In the genomic region with DNA sequence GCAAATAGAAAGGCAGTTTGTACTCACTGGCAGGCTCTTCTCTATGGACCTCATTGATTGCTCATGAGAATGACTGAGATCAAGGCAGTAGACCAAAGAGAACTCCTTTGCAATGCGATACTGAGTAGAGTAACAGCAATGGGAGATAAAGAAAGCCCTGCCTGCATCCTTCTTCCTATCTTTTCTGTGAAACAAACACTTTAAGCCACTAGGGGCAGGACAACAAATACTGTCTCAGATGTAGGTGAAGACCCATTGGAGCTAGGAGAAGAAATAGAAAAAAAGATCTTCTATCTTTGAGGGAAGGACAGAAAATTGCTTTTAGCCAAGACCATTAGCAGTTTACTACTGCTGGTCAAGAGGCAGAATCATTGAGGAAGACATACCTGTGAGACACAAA, we compare ENCODE assay signal across 19 cellular contexts.
"Had no signal": no experiment of that assay in that cellular context is flagged by ENCODE, and none has a peak within 500 bp of the region (broad histone marks: within the 10 kb centered on the region; RNA-seq: fewer than 3 reads in every experiment).

No MANE protein-coding gene starts in this region.

- H3K36me3 ChIP-seq: heart left ventricle, prostate gland had no signal

- H3K4me3 Mint-ChIP-seq: activated CD4-positive, alpha-beta memory T cell treated with anti-CD3 and anti-CD28 coated beads, Interleukin-2, amount 10 ng/mL, durations not matched to agents 7 days and 5 days; activated CD4-positive, alpha-beta T cell treated with anti-CD3 and anti-CD28 coated beads for 36 hours; activated naive CD8-positive, alpha-beta T cell treated with anti-CD3 and anti-CD28 coated beads, Interleukin-2, amount 10 ng/mL, durations not matched to agents 7 days and 5 days; activated T-cell treated with anti-CD3 and anti-CD28 coated beads, Interleukin-2, amount 50 U/mL, for 72 hours; natural killer cell treated with Interleukin-12 subunit alpha and Interleukin-12 subunit beta and Interleukin-15 and Interleukin-18, amount 100 ng/mL, for 72 hours; type B pancreatic cell had no signal

- DNase-seq: activated CD4-positive, alpha-beta memory T cell treated with anti-CD3 and anti-CD28 coated beads, Interleukin-2, amount 10 ng/mL, durations not matched to agents 7 days and 5 days; activated CD4-positive, alpha-beta T cell treated with anti-CD3 and anti-CD28 coated beads for 36 hours; activated CD8-positive, alpha-beta memory T cell treated with anti-CD3 and anti-CD28 coated beads, Interleukin-2, amount 50 U/mL, for 4 hours; activated gamma-delta T cell treated with Interleukin-2 at 50 U/mL for 16 hours; activated naive CD8-positive, alpha-beta T cell treated with anti-CD3 and anti-CD28 coated beads, Interleukin-2, amount 10 ng/mL, durations not matched to agents 7 days and 5 days; activated T-cell treated with anti-CD3 and anti-CD28 coated beads, Interleukin-2, amount 50 U/mL, for 72 hours; anterior cingulate cortex; foreskin melanocyte; heart left ventricle; islet precursor cell; mesenchymal stem cell; stimulated activated naive CD4-positive, alpha-beta T cell; T1000 had no signal

- H3K9me3 Mint-ChIP-seq: activated CD4-positive, alpha-beta memory T cell treated with anti-CD3 and anti-CD28 coated beads, Interleukin-2, amount 10 ng/mL, durations not matched to agents 7 days and 5 days; activated naive CD8-positive, alpha-beta T cell treated with anti-CD3 and anti-CD28 coated beads, Interleukin-2, amount 10 ng/mL, durations not matched to agents 7 days and 5 days; natural killer cell treated with Interleukin-12 subunit alpha and Interleukin-12 subunit beta and Interleukin-15 and Interleukin-18, amount 100 ng/mL, for 72 hours had no signal

- H3K4me1 Mint-ChIP-seq: activated CD4-positive, alpha-beta memory T cell treated with anti-CD3 and anti-CD28 coated beads, Interleukin-2, amount 10 ng/mL, durations not matched to agents 7 days and 5 days; activated CD4-positive, alpha-beta T cell treated with anti-CD3 and anti-CD28 coated beads for 36 hours; activated naive CD8-positive, alpha-beta T cell treated with anti-CD3 and anti-CD28 coated beads, Interleukin-2, amount 10 ng/mL, durations not matched to agents 7 days and 5 days had no signal

- H3K27ac ChIP-seq: heart left ventricle, prostate gland, VCaP had no signal

- H3K4me3 ChIP-seq: heart left ventricle, prostate gland had no signal

- H3K27me3 ChIP-seq: heart left ventricle had no signal

- ATAC-seq: activated CD4-positive, alpha-beta T cell treated with anti-CD3 and anti-CD28 coated beads for 36 hours; activated T-cell treated with anti-CD3 and anti-CD28 coated beads, Interleukin-2, amount 50 U/mL, for 72 hours; heart left ventricle; left lobe of liver; natural killer cell treated with Interleukin-12 subunit alpha and Interleukin-12 subunit beta and Interleukin-15 and Interleukin-18, amount 100 ng/mL, for 72 hours; sciatic nerve had no signal

- H3K27me3 Mint-ChIP-seq: activated CD4-positive, alpha-beta memory T cell treated with anti-CD3 and anti-CD28 coated beads, Interleukin-2, amount 10 ng/mL, durations not matched to agents 7 days and 5 days; activated naive CD8-positive, alpha-beta T cell treated with anti-CD3 and anti-CD28 coated beads, Interleukin-2, amount 10 ng/mL, durations not matched to agents 7 days and 5 days; type B pancreatic cell had no signal

- H3K9me3 ChIP-seq: prostate gland had no signal

- H3K36me3 Mint-ChIP-seq: activated naive CD8-positive, alpha-beta T cell treated with anti-CD3 and anti-CD28 coated beads, Interleukin-2, amount 10 ng/mL, durations not matched to agents 7 days and 5 days; natural killer cell treated with Interleukin-12 subunit alpha and Interleukin-12 subunit beta and Interleukin-15 and Interleukin-18, amount 100 ng/mL, for 72 hours; type B pancreatic cell had no signal

- H3K4me1 ChIP-seq: heart left ventricle, prostate gland had no signal

- H3K27ac Mint-ChIP-seq: activated CD4-positive, alpha-beta memory T cell treated with anti-CD3 and anti-CD28 coated beads, Interleukin-2, amount 10 ng/mL, durations not matched to agents 7 days and 5 days; activated CD4-positive, alpha-beta T cell treated with anti-CD3 and anti-CD28 coated beads for 36 hours; activated naive CD8-positive, alpha-beta T cell treated with anti-CD3 and anti-CD28 coated beads, Interleukin-2, amount 10 ng/mL, durations not matched to agents 7 days and 5 days; activated T-cell treated with anti-CD3 and anti-CD28 coated beads, Interleukin-2, amount 50 U/mL, for 72 hours; natural killer cell treated with Interleukin-12 subunit alpha and Interleukin-12 subunit beta and Interleukin-15 and Interleukin-18, amount 100 ng/mL, for 72 hours; type B pancreatic cell had no signal
